ENCODE assay signal across 11 cellular contexts in the genomic region with DNA sequence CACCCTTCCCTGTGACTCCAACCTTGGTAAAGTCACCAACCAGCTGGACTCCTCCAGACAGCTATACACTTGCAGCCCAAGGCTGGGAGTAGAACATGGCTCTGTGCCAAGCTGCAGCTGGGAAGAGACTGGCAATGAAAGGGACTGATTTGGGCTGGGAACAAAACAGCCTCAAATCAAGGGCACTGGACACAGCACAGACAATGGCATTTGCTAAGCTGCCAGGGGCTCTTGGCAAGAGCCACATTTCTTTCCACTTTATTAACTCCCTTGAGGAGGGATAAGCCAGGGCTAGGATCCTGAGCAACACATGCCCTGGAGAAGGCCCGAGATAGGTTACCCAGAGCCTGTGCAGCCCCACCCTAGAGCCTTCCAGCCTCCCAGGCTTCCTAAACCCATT. TPM values are rescaled to one million over a fixed set of nuclear protein-coding genes. Genes with fewer than 3 reads are reported as not detected.
DNase-seq lines count a peak whose midpoint lies in the region; ATAC-seq, FAIRE-seq and TF ChIP-seq lines count a peak whose summit lies in the region.
"Had no signal": no experiment of that assay in that cellular context is flagged by ENCODE, and none has a peak within 500 bp of the region (broad histone marks: within the 10 kb centered on the region; RNA-seq: fewer than 3 reads in every experiment).

No MANE protein-coding gene starts in this region.

- H3K18ac ChIP-seq in IMR-90 (ENCODE audit: low read depth, low read length): no peak overlapping the region

- WGBS in IMR-90 (ENCODE audit: extremely low coverage in 2 of 2, insufficient read length in 1 of 2), 2 experiments: no CpG with 5 or more reads among the region's 1 CpG
- 38 to 67% methylated on average over 1 of the region's 1 CpG for WGBS in pancreas, 2 donors
- WGBS in suprapubic skin: no CpG with 5 or more reads among the region's 1 CpG

- H3K27me3 ChIP-seq in IMR-90 (ENCODE audit: control insufficient read depth, insufficient read depth, low read length) (no peaks in the 10 kb centered on the region), pancreas (no peaks in the 10 kb centered on the region), suprapubic skin (no peaks in the 10 kb centered on the region)
- H3K27me3 ChIP-seq: Peyer's patch had no signal

- in situ Hi-C loops in IMR-90 (cut with MboI; ENCODE audit: low sequenced_read_pairs): no loop called here

- POLR2A ChIA-PET in IMR-90 (lab: Charles Lee; ENCODE audit: unreplicated experiment): no interaction called here

- no peak overlapping the region for H3K14ac ChIP-seq in IMR-90 (replicated peaks; ENCODE audit: low read depth, low read length)

- H3K36me3 ChIP-seq in IMR-90 (ENCODE audit: control insufficient read depth, insufficient read depth, low read length) (peaks cover 21% of the 10 kb centered on the region), pancreas (no peaks in the 10 kb centered on the region), suprapubic skin (no peaks in the 10 kb centered on the region)
- H3K36me3 ChIP-seq: Peyer's patch had no signal

- no TSS peak for BruUV-seq in IMR-90 (replicated peaks; lab: Mats Ljungman, UMichigan)

- H3K27ac ChIP-seq in IMR-90 (ENCODE audit: insufficient read depth, low read length) (no peak overlapping the region), pancreas (no peak overlapping the region), suprapubic skin (no peak overlapping the region)
- H3K27ac ChIP-seq: Peyer's patch had no signal

- H3K4ac ChIP-seq in IMR-90 (ENCODE audit: low read depth, low read length): no peak overlapping the region

- H3K4me1 Mint-ChIP-seq in stimulated activated naive B cell treated with anti-CD40 and anti-IgM and Interleukin-4, amounts not matched to agents 10 μg/mL and 1 μg/mL and 100 μg/mL, for 72 hours: no peaks in the 10 kb centered on the region

- H3K4me3 ChIP-seq in IMR-90 (ENCODE audit: insufficient read depth, low read depth, low read length) (no peak overlapping the region), pancreas (no peak overlapping the region), suprapubic skin (no peak overlapping the region)
- H3K4me3 ChIP-seq: Peyer's patch had no signal

- H3K9me3 ChIP-seq in IMR-90 (ENCODE audit: control insufficient read depth, insufficient read depth, low read length): no peaks in the 10 kb centered on the region
- no peaks in the 10 kb centered on the region for H3K9me3 ChIP-seq in pancreas
- H3K9me3 ChIP-seq in suprapubic skin: no peaks in the 10 kb centered on the region
- H3K9me3 ChIP-seq: Peyer's patch had no signal

- no peak overlapping the region for H3K9ac ChIP-seq in IMR-90 (ENCODE audit: low read depth, low read length)

- dilution Hi-C loops in IMR-90 (cut with HindIII; ENCODE audit: low sequenced_read_pairs, unreplicated experiment): no loop called here

- H2BK5ac ChIP-seq in IMR-90 (ENCODE audit: low read depth, low read length, poor library complexity, severe bottlenecking): no peak overlapping the region

- H3K4me2 ChIP-seq in IMR-90 (ENCODE audit: low read depth, low read length): no peak overlapping the region

- H2BK15ac ChIP-seq in IMR-90 (ENCODE audit: low read depth, low read length): no peak overlapping the region

- H3K27me3 Mint-ChIP-seq in stimulated activated naive B cell treated with anti-CD40 and anti-IgM and Interleukin-4, amounts not matched to agents 10 μg/mL and 1 μg/mL and 100 μg/mL, for 72 hours: no peaks in the 10 kb centered on the region

- H4K91ac ChIP-seq in IMR-90 (ENCODE audit: insufficient read depth, low read depth, low read length): no peak overlapping the region

- no peak for TF ChIP-seq EP300 in suprapubic skin (IDR thresholded peaks at IDR 0.05)

- no peak overlapping the region for H4K8ac ChIP-seq in IMR-90 (ENCODE audit: low read depth in 2 of 2, low read length in 2 of 2)

- intact Hi-C loops in IMR-90 (cut with micrococcal nuclease): no loop called here
- intact Hi-C loops in pancreas (cut with DNase I): no loop called here

- no peak overlapping the region for H2AK5ac ChIP-seq in IMR-90 (ENCODE audit: low read depth, low read length)

- H3K9me1 ChIP-seq in IMR-90 (ENCODE audit: insufficient read depth, low read length): 0 out of 2 replicates have a peak, but pooled peaks cover 3% of the 10 kb centered on the region

- CTCF ChIA-PET in IMR-90 (lab: Yijun Ruan, JAX): interaction anchor here (1.0 kb wide), 1 partner anchor 18 kb away, joined by 3 read pairs; no protein-coding TSS in a partner anchor

- ATAC-seq in IMR-90 (ENCODE audit: low read depth): peak; percentile 63
- peak in 3 of 4 donors; percentile 32 to 55 (median 40) for ATAC-seq in pancreas
- ATAC-seq in HG03280 (IDR thresholded peaks at IDR 0.05; ENCODE audit: unreplicated experiment): no peak
- ATAC-seq in stimulated activated naive B cell treated with anti-CD40 and anti-IgM and Interleukin-4, amounts not matched to agents 10 μg/mL and 1 μg/mL and 100 μg/mL, for 72 hours (replicated peaks): no peak

- no peak overlapping the region for H2AFZ ChIP-seq in IMR-90 (replicated peaks; ENCODE audit: low read length, poor library complexity)

- H2BK20ac ChIP-seq in IMR-90 (ENCODE audit: low read depth, low read length): no peak overlapping the region

- no peak overlapping the region for H3K4me3 Mint-ChIP-seq in stimulated activated naive B cell treated with anti-CD40 and anti-IgM and Interleukin-4, amounts not matched to agents 10 μg/mL and 1 μg/mL and 100 μg/mL, for 72 hours

- peaks cover 13 to 32% of the 10 kb centered on the region in 2 donors for H3K36me3 Mint-ChIP-seq in stimulated activated naive B cell treated with anti-CD40 and anti-IgM and Interleukin-4, amounts not matched to agents 10 μg/mL and 1 μg/mL and 100 μg/mL, for 72 hours

- H3K23ac ChIP-seq in IMR-90 (ENCODE audit: low read depth, low read length): no peak overlapping the region

- H3K56ac ChIP-seq in IMR-90 (ENCODE audit: extremely low read depth, insufficient read depth, low read length): no peak overlapping the region

- DNase-seq in IMR-90: peak; percentile 31
- DNase-seq in NCI-H69 (lab: John Stamatoyannopoulos, UW): peak; percentile 93
- peak; percentile 43 for DNase-seq in fibroblast of gingiva (ENCODE audit: low read depth)
- peak; percentile 18 to 68 (median 41) for DNase-seq in pancreas
- DNase-seq in EL: no peak
- DNase-seq in stimulated activated naive B cell treated with anti-CD40 and anti-IgM and Interleukin-4, amounts not matched to agents 10 μg/mL and 1 μg/mL and 100 μg/mL, for 72 hours: no peak
- DNase-seq in suprapubic skin (ENCODE audit: low spot score in 2 of 2): no peak
- DNase-seq: cortex of kidney, Peyer's patch had no signal

- H2AK9ac ChIP-seq in IMR-90 (replicated peaks; ENCODE audit: low read depth, low read length, poor library complexity): peak overlapping the region; percentile 44

- H3K9me3 Mint-ChIP-seq in stimulated activated naive B cell treated with anti-CD40 and anti-IgM and Interleukin-4, amounts not matched to agents 10 μg/mL and 1 μg/mL and 100 μg/mL, for 72 hours: no peaks in the 10 kb centered on the region

- no peak overlapping the region for H3K27ac Mint-ChIP-seq in stimulated activated naive B cell treated with anti-CD40 and anti-IgM and Interleukin-4, amounts not matched to agents 10 μg/mL and 1 μg/mL and 100 μg/mL, for 72 hours

- H3K79me1 ChIP-seq in IMR-90 (ENCODE audit: low read depth in 1 of 2, low read length in 2 of 2): peaks cover 20 to 40% of the 10 kb centered on the region in 2 experiments

- FAIRE-seq in pancreas (lab: Jason Lieb, UNC): no peak
- FAIRE-seq: urothelium cell line had no signal

- H4K5ac ChIP-seq in IMR-90 (ENCODE audit: low read depth, low read length): no peak overlapping the region

- peaks cover 4% of the 10 kb centered on the region; the same call in 1 of the 2 replicates for H3K4me1 ChIP-seq in IMR-90 (ENCODE audit: control insufficient read depth, insufficient read depth, low read length)
- no peaks in the 10 kb centered on the region for H3K4me1 ChIP-seq in pancreas
- H3K4me1 ChIP-seq in suprapubic skin: no peaks in the 10 kb centered on the region
- H3K4me1 ChIP-seq: Peyer's patch had no signal

- H2BK120ac ChIP-seq in IMR-90 (ENCODE audit: low read depth, low read length): no peak overlapping the region

- TF ChIP-seq POLR2A in IMR-90 (IDR thresholded peaks at IDR 0.05; ENCODE audit: low read depth, low read length) (no peak), suprapubic skin (IDR thresholded peaks at IDR 0.05) (no peak)

- no peak for TF ChIP-seq RAD21 in IMR-90 (IDR thresholded peaks at IDR 0.05; ENCODE audit: low read length)

- H4K20me1 ChIP-seq in IMR-90 (ENCODE audit: insufficient read depth, low read length): no peaks in the 10 kb centered on the region; the same call in 1 of the 2 replicates

- TF ChIP-seq CTCF in IMR-90 (conservative IDR thresholded peaks at IDR 0.05; ENCODE audit: low read depth, low read length) (no peak), pancreas (IDR thresholded peaks at IDR 0.05) (no peak), suprapubic skin (IDR thresholded peaks at IDR 0.05) (no peak)

RNA-seq across cellular contexts. Expression of a gene that starts 12.0 kb away (rescaled TPM):
- total RNA-seq in IMR-90 (2012; rRNA removed) (37.8 and 43.7 TPM in 2 replicates), pancreas (1 to 10 TPM in 4 of 6 donors, under 1 TPM in 2; 0.83 to 5.1 (median 1.5) TPM), suprapubic skin (1 to 10 TPM; 2.2 to 3.3 (median 2.7) TPM)
- polyA plus RNA-seq in IMR-90 (2012; rRNA removed) (22.9 TPM in 2 replicates), pancreas (1 to 10 TPM in 1 of 2 donors, under 1 TPM in 1; 0.46 to 5.8 TPM)
- 12.1 TPM in 2 replicates for polyA plus RNA-seq in IMR-90 (2012; cell fraction: cytosol; rRNA removed)
- polyA plus RNA-seq in IMR-90 (2012; cell fraction: nucleus; rRNA removed; ENCODE audit: low replicate concordance): 7.0 and 11.9 TPM in 2 replicates

RNA-seq across cellular contexts. Expression of a gene that starts 14.4 kb away (rescaled TPM):
- 29.4 and 30.3 TPM in 2 replicates for total RNA-seq in IMR-90 (2012; rRNA removed)
- 19.2 and 21.2 TPM in 2 replicates for polyA plus RNA-seq in IMR-90 (2012; rRNA removed)
- polyA plus RNA-seq in IMR-90 (2012; cell fraction: cytosol; rRNA removed): 7.1 and 8.6 TPM in 2 replicates
- 47.8 and 92.4 TPM in 2 replicates for polyA plus RNA-seq in IMR-90 (2012; cell fraction: nucleus; rRNA removed; ENCODE audit: low replicate concordance)
- total RNA-seq in pancreas: 10 to 100 TPM; 18.5 to 30.5 (median 22.5) TPM
- 10 to 100 TPM; 31.2 to 32.3 TPM for polyA plus RNA-seq in pancreas
- 10 to 100 TPM; 27.5 to 82.6 (median 43.2) TPM for total RNA-seq in suprapubic skin

RNA-seq across cellular contexts. Expression of a gene that starts 39.8 kb away (rescaled TPM):
- total RNA-seq in IMR-90 (2012; rRNA removed): 46.8 and 52.2 TPM in 2 replicates
- polyA plus RNA-seq in IMR-90 (2012; rRNA removed): 26.2 and 29.6 TPM in 2 replicates
- polyA plus RNA-seq in IMR-90 (2012; cell fraction: cytosol; rRNA removed): 8.5 and 14.4 TPM in 2 replicates
- polyA plus RNA-seq in IMR-90 (2012; cell fraction: nucleus; rRNA removed; ENCODE audit: low replicate concordance): 5.5 and 26.8 TPM in 2 replicates
- 10 to 100 TPM in 3 of 6 donors, 1 to 10 TPM in 3; 5.7 to 15.1 (median 9.2) TPM for total RNA-seq in pancreas
- 1 to 10 TPM; 4.2 to 7.7 TPM for polyA plus RNA-seq in pancreas
- 10 to 100 TPM; 18.1 to 30.8 (median 23.8) TPM for total RNA-seq in suprapubic skin

Comparison
In these comparisons a context has a peak if more than half of its experiments do, and no peak if none do; other contexts are left out.
1. ATAC-seq: peak in IMR-90 (single experiment) and pancreas (3 of 4); none in HG03280 (single experiment) and stimulated activated naive B cell treated with anti-CD40 and anti-IgM and Interleukin-4, amounts not matched to agents 10 μg/mL and 1 μg/mL and 100 μg/mL, for 72 hours (0 of 2).
2. DNase-seq: peak in IMR-90 (single experiment), NCI-H69 (single experiment), fibroblast of gingiva (single experiment) and pancreas (6 of 6); none in EL (single experiment), stimulated activated naive B cell treated with anti-CD40 and anti-IgM and Interleukin-4, amounts not matched to agents 10 μg/mL and 1 μg/mL and 100 μg/mL, for 72 hours (single experiment) and suprapubic skin (0 of 2).